ENCODE assay signal across 1 cellular context in genomic region chr1:156193488-156194299, GRCh38.
TF ChIP-seq lines count a peak whose summit lies in the region.

Gene SLC25A44 (plus strand): TSS chr1:156194104. CDS start chr1:156199848, 5,744 bp downstream.

TF ChIP-seq in IMR-90, 13 proteins besides CTCF, POLR2A, EP300 and RAD21:
- peak; percentile 54; the same call in 1 of the 2 replicates for TF ChIP-seq USF2 (IDR thresholded peaks at IDR 0.05; ENCODE audit: low read depth, low read length)
- TF ChIP-seq CHD1 (IDR thresholded peaks at IDR 0.05; ENCODE audit: low read depth, low read length) = no peak
- TF ChIP-seq MAZ (IDR thresholded peaks at IDR 0.05; ENCODE audit: borderline replicate concordance, low read depth, low read length) = peak; percentile 82; the same call in 1 of the 2 replicates
- TF ChIP-seq RCOR1 (IDR thresholded peaks at IDR 0.05; ENCODE audit: insufficient replicate concordance, low read length) = no peak
- peak; percentile 0; the same call in 1 of the 2 replicates for TF ChIP-seq CEBPB (IDR thresholded peaks at IDR 0.05; ENCODE audit: low read depth, low read length)
- TF ChIP-seq FOS (IDR thresholded peaks at IDR 0.05; ENCODE audit: low read depth, low read length) = 0 out of 2 replicates have a peak, but pooled peaks have one; percentile 2
- peak; percentile 25; the same call in 1 of the 2 replicates for TF ChIP-seq MXI1 (IDR thresholded peaks at IDR 0.05; ENCODE audit: borderline replicate concordance, low read depth, low read length)
TF ChIP-seq in IMR-90: peak in this region for 5.
